Comparison of ENCODE assay signal across 9 cellular contexts in genomic region chr12:42421844-42422779, GRCh38.
DNase-seq lines count a peak whose midpoint lies in the region; ATAC-seq and TF ChIP-seq lines count a peak whose summit lies in the region.
"Had no signal": no experiment of that assay in that cellular context is flagged by ENCODE, and none has a peak within 500 bp of the region (broad histone marks: within the 10 kb centered on the region; RNA-seq: fewer than 3 reads in every experiment).

No MANE protein-coding gene starts in this region.

- no peaks in the 10 kb centered on the region for H4K20me1 ChIP-seq in Karpas-422 (ENCODE audit: insufficient read depth, low read depth, low read length)

- H3K79me2 ChIP-seq in Karpas-422 (ENCODE audit: low read length): peaks cover 70% of the 10 kb centered on the region

- no peak overlapping the region for H3K4me3 Mint-ChIP-seq in activated naive CD4-positive, alpha-beta T cell treated with anti-CD3 and anti-CD28 coated beads, Interleukin-2, amount 10 ng/mL, durations not matched to agents 7 days and 5 days
- no peak overlapping the region for H3K4me3 Mint-ChIP-seq in activated CD4-positive, alpha-beta memory T cell treated with anti-CD3 and anti-CD28 coated beads, Interleukin-2, amount 10 ng/mL, durations not matched to agents 7 days and 5 days
- H3K4me3 Mint-ChIP-seq: dendritic cell treated with granulocyte-macrophage colony-stimulating factor and Interleukin-4, amounts not matched to agents 40 ng/mL and 50 ng/mL, for 4 days had no signal

- no peaks in the 10 kb centered on the region for H3K9me3 ChIP-seq in Karpas-422 (ENCODE audit: low read length)

- no peaks in the 10 kb centered on the region for H3K9me3 Mint-ChIP-seq in activated naive CD4-positive, alpha-beta T cell treated with anti-CD3 and anti-CD28 coated beads, Interleukin-2, amount 10 ng/mL, durations not matched to agents 7 days and 5 days
- no peaks in the 10 kb centered on the region for H3K9me3 Mint-ChIP-seq in activated CD4-positive, alpha-beta memory T cell treated with anti-CD3 and anti-CD28 coated beads, Interleukin-2, amount 10 ng/mL, durations not matched to agents 7 days and 5 days
- H3K9me3 Mint-ChIP-seq: dendritic cell treated with granulocyte-macrophage colony-stimulating factor and Interleukin-4, amounts not matched to agents 40 ng/mL and 50 ng/mL, for 4 days had no signal

- ATAC-seq in GM21576 (IDR thresholded peaks at IDR 0.05; ENCODE audit: unreplicated experiment): peak; percentile 93
- peak; percentile 90 for ATAC-seq in left ventricle myocardium superior

- peak overlapping the region; percentile 55 for H3K27ac ChIP-seq in Karpas-422 (ENCODE audit: low read length)

- peaks cover 14% of the 10 kb centered on the region for H3K4me1 Mint-ChIP-seq in activated naive CD4-positive, alpha-beta T cell treated with anti-CD3 and anti-CD28 coated beads, Interleukin-2, amount 10 ng/mL, durations not matched to agents 7 days and 5 days
- peaks cover 38% of the 10 kb centered on the region for H3K4me1 Mint-ChIP-seq in activated CD4-positive, alpha-beta memory T cell treated with anti-CD3 and anti-CD28 coated beads, Interleukin-2, amount 10 ng/mL, durations not matched to agents 7 days and 5 days

- H3K9ac ChIP-seq in Karpas-422 (ENCODE audit: low read length): no peak overlapping the region

- H3K27me3 Mint-ChIP-seq in activated naive CD4-positive, alpha-beta T cell treated with anti-CD3 and anti-CD28 coated beads, Interleukin-2, amount 10 ng/mL, durations not matched to agents 7 days and 5 days: no peaks in the 10 kb centered on the region
- no peaks in the 10 kb centered on the region for H3K27me3 Mint-ChIP-seq in activated CD4-positive, alpha-beta memory T cell treated with anti-CD3 and anti-CD28 coated beads, Interleukin-2, amount 10 ng/mL, durations not matched to agents 7 days and 5 days
- H3K27me3 Mint-ChIP-seq: dendritic cell treated with granulocyte-macrophage colony-stimulating factor and Interleukin-4, amounts not matched to agents 40 ng/mL and 50 ng/mL, for 4 days had no signal

- no peak overlapping the region for H3K27ac Mint-ChIP-seq in activated naive CD4-positive, alpha-beta T cell treated with anti-CD3 and anti-CD28 coated beads, Interleukin-2, amount 10 ng/mL, durations not matched to agents 7 days and 5 days
- no peak overlapping the region for H3K27ac Mint-ChIP-seq in activated CD4-positive, alpha-beta memory T cell treated with anti-CD3 and anti-CD28 coated beads, Interleukin-2, amount 10 ng/mL, durations not matched to agents 7 days and 5 days
- H3K27ac Mint-ChIP-seq: dendritic cell treated with granulocyte-macrophage colony-stimulating factor and Interleukin-4, amounts not matched to agents 40 ng/mL and 50 ng/mL, for 4 days had no signal

- DNase-seq in GM06990 (ENCODE audit: extremely low read depth, insufficient read length): peak; percentile 39
- DNase-seq in Karpas-422: peak; percentile 46
- no peak for DNase-seq in left ventricle myocardium superior
- no peak for DNase-seq in NCI-H1930 (lab: John Stamatoyannopoulos, UW)
- DNase-seq in NCI-H1417 treated with DMSO at 0.1 percent for 48 hours (lab: John Stamatoyannopoulos, UW): no peak
- DNase-seq in activated naive CD4-positive, alpha-beta T cell treated with anti-CD3 and anti-CD28 coated beads, Interleukin-2, amount 10 ng/mL, durations not matched to agents 7 days and 5 days: no peak
- DNase-seq in activated CD4-positive, alpha-beta memory T cell treated with anti-CD3 and anti-CD28 coated beads, Interleukin-2, amount 10 ng/mL, durations not matched to agents 7 days and 5 days: no peak

- no peaks in the 10 kb centered on the region for H3K36me3 ChIP-seq in GM06990 (ENCODE audit: control insufficient read depth, insufficient read depth, low read length)
- peaks cover 8% of the 10 kb centered on the region; the same call in 1 of the 2 replicates for H3K36me3 ChIP-seq in Karpas-422 (ENCODE audit: insufficient read depth, low read length)

- peaks cover 30% of the 10 kb centered on the region for H3K4me1 ChIP-seq in Karpas-422 (ENCODE audit: low read length)

- no peaks in the 10 kb centered on the region for H3K9me2 ChIP-seq in Karpas-422 (replicated peaks; ENCODE audit: insufficient read depth, low read length)

- intact Hi-C loops in left ventricle myocardium superior (cut with micrococcal nuclease): no loop called here

- no peak for TF ChIP-seq CTCF in GM06990 (IDR thresholded peaks at IDR 0.05; ENCODE audit: insufficient read depth, low read length, poor library complexity, severe bottlenecking)

- CTCF ChIA-PET in activated naive CD4-positive, alpha-beta T cell treated with anti-CD3 and anti-CD28 coated beads, Interleukin-2, amount 10 ng/mL, durations not matched to agents 7 days and 5 days (lab: Charles Lee): no interaction called here
- CTCF ChIA-PET in activated CD4-positive, alpha-beta memory T cell treated with anti-CD3 and anti-CD28 coated beads, Interleukin-2, amount 10 ng/mL, durations not matched to agents 7 days and 5 days (lab: Charles Lee): interaction anchor here (0.5 kb wide), 1 partner anchor 10 kb away, joined by 5 read pairs; no protein-coding TSS in a partner anchor

- H3K36me3 Mint-ChIP-seq in activated naive CD4-positive, alpha-beta T cell treated with anti-CD3 and anti-CD28 coated beads, Interleukin-2, amount 10 ng/mL, durations not matched to agents 7 days and 5 days: peaks cover 9% of the 10 kb centered on the region
- peaks cover 16% of the 10 kb centered on the region for H3K36me3 Mint-ChIP-seq in activated CD4-positive, alpha-beta memory T cell treated with anti-CD3 and anti-CD28 coated beads, Interleukin-2, amount 10 ng/mL, durations not matched to agents 7 days and 5 days (ENCODE audit: low read depth)

- no peak overlapping the region for H3K4me2 ChIP-seq in Karpas-422 (ENCODE audit: low read depth, low read length, poor library complexity, severe bottlenecking)

- no peaks in the 10 kb centered on the region for H3K27me3 ChIP-seq in GM06990 (replicated peaks; ENCODE audit: control insufficient read depth, insufficient read depth, low read length)
- no peaks in the 10 kb centered on the region for H3K27me3 ChIP-seq in Karpas-422 (ENCODE audit: low read length)

- H2AFZ ChIP-seq in Karpas-422 (ENCODE audit: low read length): no peak overlapping the region

- POLR2A ChIA-PET in activated CD4-positive, alpha-beta memory T cell treated with anti-CD3 and anti-CD28 coated beads, Interleukin-2, amount 10 ng/mL, durations not matched to agents 7 days and 5 days (lab: Charles Lee): no interaction called here

- no peak overlapping the region for H3K4me3 ChIP-seq in GM06990 (replicated peaks; ENCODE audit: low read depth, low read length)
- H3K4me3 ChIP-seq in Karpas-422 (ENCODE audit: low read length): no peak overlapping the region

Comparison
In these comparisons a context has a peak if more than half of its experiments do, and no peak if none do; other contexts are left out.
1. DNase-seq: peak in GM06990 (single experiment) and Karpas-422 (single experiment); none in left ventricle myocardium superior (single experiment), NCI-H1930 (0 of 2), NCI-H1417 treated with DMSO at 0.1 percent for 48 hours (single experiment), activated naive CD4-positive, alpha-beta T cell treated with anti-CD3 and anti-CD28 coated beads, Interleukin-2, amount 10 ng/mL, durations not matched to agents 7 days and 5 days (single experiment) and activated CD4-positive, alpha-beta memory T cell treated with anti-CD3 and anti-CD28 coated beads, Interleukin-2, amount 10 ng/mL, durations not matched to agents 7 days and 5 days (single experiment).